ENCODE assay signal across 12 cellular contexts in the genomic region with DNA sequence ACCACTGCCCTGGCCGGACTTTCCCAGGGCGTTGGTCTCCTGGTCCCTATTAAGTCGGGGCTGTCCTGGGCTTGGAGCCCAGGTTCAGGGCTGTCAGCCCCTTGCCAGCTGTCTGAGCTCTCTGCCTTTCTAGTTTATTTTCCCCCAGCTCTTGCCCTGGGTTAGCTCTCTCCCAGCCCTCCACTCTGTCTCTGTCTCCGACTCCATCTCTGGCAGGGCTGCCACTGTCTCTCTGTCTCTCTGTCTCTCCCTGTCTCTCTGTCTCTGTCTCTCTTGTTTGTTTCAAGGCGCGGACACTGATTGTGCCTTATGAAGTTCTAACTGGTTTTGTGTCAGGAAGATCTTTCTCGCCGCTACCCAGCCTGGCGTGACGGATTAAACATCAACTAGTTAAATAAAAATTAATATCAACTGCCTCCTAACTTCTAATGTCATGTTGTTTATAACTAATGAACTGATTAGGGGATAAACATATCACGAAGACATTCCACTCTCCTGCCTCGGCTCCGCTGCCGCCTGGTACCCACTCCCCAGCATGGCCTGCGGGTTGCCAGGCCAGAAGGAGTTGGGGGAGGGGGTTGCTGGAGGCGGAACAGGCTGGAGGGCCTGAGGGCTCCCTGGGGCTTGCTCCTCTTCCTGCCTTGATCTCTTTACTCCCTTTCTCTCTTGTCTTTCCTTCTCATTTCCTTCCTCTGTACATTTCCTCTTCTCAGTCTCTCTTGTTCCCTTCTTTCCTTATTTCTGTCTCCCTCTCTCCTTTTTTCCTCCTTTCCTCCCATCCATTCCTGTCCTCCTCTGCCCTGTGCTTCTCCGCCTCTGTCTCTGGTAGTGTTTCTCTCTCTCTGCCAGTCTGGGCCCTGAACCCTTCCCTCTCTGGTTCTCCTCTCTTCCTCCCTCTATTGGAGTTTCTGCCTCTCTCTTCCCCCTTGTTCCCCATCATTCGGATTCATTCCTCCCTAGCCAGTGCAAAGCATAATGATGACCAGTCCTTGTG. TPM values are rescaled to one million over a fixed set of nuclear protein-coding genes. Genes with fewer than 3 reads are reported as not detected.
DNase-seq lines count a peak whose midpoint lies in the region; ATAC-seq, FAIRE-seq and TF ChIP-seq lines count a peak whose summit lies in the region.
"Had no signal": no experiment of that assay in that cellular context is flagged by ENCODE, and none has a peak within 500 bp of the region (broad histone marks: within the 10 kb centered on the region; RNA-seq: fewer than 3 reads in every experiment).

No MANE protein-coding gene starts in this region.

- no peaks in the 10 kb centered on the region for H3K36me3 ChIP-seq in BLaER1
- no peaks in the 10 kb centered on the region for H3K36me3 ChIP-seq in naive thymus-derived CD4-positive, alpha-beta T cell (ENCODE audit: control insufficient read depth in 2 of 3, insufficient read depth in 3 of 3, low read length in 3 of 3)
- H3K36me3 ChIP-seq in left ventricle myocardium inferior = no peaks in the 10 kb centered on the region
- H3K36me3 ChIP-seq: brain microvascular endothelial cell had no signal

- peaks cover 18% of the 10 kb centered on the region; the same call in 1 of the 2 replicates for H4K20me1 ChIP-seq in BLaER1

- no peak for FAIRE-seq in GM12891 (lab: Jason Lieb, UNC)
- FAIRE-seq: H54 had no signal

- DNase-seq in GM20000 (ENCODE audit: low spot score) (peak; percentile 39), activated B cell treated with CpG ODN at 0.5 μM for 24 hours (no peak), left ventricle myocardium inferior (no peak), Kasumi-1 (lab: John Stamatoyannopoulos, UW) (no peak), GM12891 (ENCODE audit: insufficient read length, low spot score) (no peak), CD1c-positive myeloid dendritic cell (ENCODE audit: extremely low spot score) (no peak)
- DNase-seq in naive thymus-derived CD4-positive, alpha-beta T cell = no peak
- DNase-seq: activated CD8-positive, alpha-beta memory T cell treated with anti-CD3 and anti-CD28 coated beads, Interleukin-2, amount 50 U/mL, for 48 hours; brain microvascular endothelial cell; PC-9 had no signal

- peaks cover 29% of the 10 kb centered on the region for H3K4me1 Mint-ChIP-seq in activated B cell treated with CpG ODN at 0.5 μM for 24 hours
- H3K4me1 Mint-ChIP-seq in naive thymus-derived CD4-positive, alpha-beta T cell = peaks cover 8 to 41% (median 31%) of the 10 kb centered on the region in 7 donors

- CTCF ChIA-PET in activated B cell treated with CpG ODN at 0.5 μM for 24 hours (lab: Charles Lee) = no interaction called here
- CTCF ChIA-PET in naive thymus-derived CD4-positive, alpha-beta T cell (lab: Charles Lee) = no interaction called here

- H3K9me3 Mint-ChIP-seq in activated B cell treated with CpG ODN at 0.5 μM for 24 hours = no peaks in the 10 kb centered on the region
- peaks cover 0 to 3% (median 0%) of the 10 kb centered on the region in 11 donors for H3K9me3 Mint-ChIP-seq in naive thymus-derived CD4-positive, alpha-beta T cell

- ATAC-seq in activated B cell treated with CpG ODN at 0.5 μM for 24 hours (ENCODE audit: low read depth) = no peak
- no peak for ATAC-seq in naive thymus-derived CD4-positive, alpha-beta T cell

- H3K9me3 ChIP-seq in BLaER1 (peaks cover 13% of the 10 kb centered on the region), left ventricle myocardium inferior (replicated peaks) (no peaks in the 10 kb centered on the region)
- no peaks in the 10 kb centered on the region for H3K9me3 ChIP-seq in naive thymus-derived CD4-positive, alpha-beta T cell (ENCODE audit: control insufficient read depth in 2 of 3, low read length in 3 of 3)

- POLR2A ChIA-PET in activated B cell treated with CpG ODN at 0.5 μM for 24 hours (lab: Charles Lee) = interaction anchor here (0.5 kb wide), 1 partner anchor 189 kb away, joined by 4 read pairs; no protein-coding TSS in a partner anchor
- POLR2A ChIA-PET in naive thymus-derived CD4-positive, alpha-beta T cell (lab: Charles Lee) = no interaction called here

- H3K36me3 Mint-ChIP-seq in activated B cell treated with CpG ODN at 0.5 μM for 24 hours (ENCODE audit: low read depth) = no peaks in the 10 kb centered on the region
- H3K36me3 Mint-ChIP-seq in naive thymus-derived CD4-positive, alpha-beta T cell = peaks cover 0 to 8% (median 2%) of the 10 kb centered on the region in 5 donors

- TF ChIP-seq CTCF in GM20000 (IDR thresholded peaks at IDR 0.05; ENCODE audit: extremely low read depth, missing control alignments) (no peak), activated B cell treated with CpG ODN at 0.5 μM for 24 hours (IDR thresholded peaks at IDR 0.05) (no peak), left ventricle myocardium inferior (IDR thresholded peaks at IDR 0.05; ENCODE audit: borderline replicate concordance) (no peak)

- peak overlapping the region; percentile 82 for H3K4me2 ChIP-seq in BLaER1
- H3K4me2 ChIP-seq: PC-9 had no signal

- intact Hi-C loops in activated B cell treated with CpG ODN at 0.5 μM for 24 hours (cut with micrococcal nuclease) (loop anchor here (2.0 to 5.0 kb wide), 2 partner anchors 15 to 75 kb away; no protein-coding TSS in a partner anchor), left ventricle myocardium inferior (cut with micrococcal nuclease) (no loop called here)
- intact Hi-C loops in naive thymus-derived CD4-positive, alpha-beta T cell (cut with micrococcal nuclease) = no loop called here

- H3K27me3 ChIP-seq in BLaER1 = peaks cover 96% of the 10 kb centered on the region
- peaks cover 2 to 16% of the 10 kb centered on the region in 2 donors for H3K27me3 ChIP-seq in naive thymus-derived CD4-positive, alpha-beta T cell (ENCODE audit: control insufficient read depth in 2 of 2, insufficient read depth in 2 of 2, low read length in 2 of 2)
- peaks cover 100% of the 10 kb centered on the region for H3K27me3 ChIP-seq in left ventricle myocardium inferior (ENCODE audit: low read depth)

- peak overlapping the region; percentile 28 for H3K4me3 Mint-ChIP-seq in activated B cell treated with CpG ODN at 0.5 μM for 24 hours
- H3K4me3 Mint-ChIP-seq in naive thymus-derived CD4-positive, alpha-beta T cell = peak overlapping the region in 8 of 10 donors; percentile 29 to 82 (median 62)

- H3K27ac Mint-ChIP-seq in activated B cell treated with CpG ODN at 0.5 μM for 24 hours = no peak overlapping the region
- peak overlapping the region in 1 of 9 donors; percentile 5 for H3K27ac Mint-ChIP-seq in naive thymus-derived CD4-positive, alpha-beta T cell

- no peak overlapping the region for H3K9ac ChIP-seq in BLaER1

- H3K27ac ChIP-seq in BLaER1 (no peak overlapping the region), left ventricle myocardium inferior (replicated peaks) (no peak overlapping the region)
- H3K27ac ChIP-seq in naive thymus-derived CD4-positive, alpha-beta T cell (ENCODE audit: low read depth, low read length) = no peak overlapping the region
- H3K27ac ChIP-seq: brain microvascular endothelial cell, PC-9 had no signal

- H3K4me1 ChIP-seq in BLaER1 = peaks cover 24% of the 10 kb centered on the region
- peaks cover 13 to 18% of the 10 kb centered on the region in 2 donors for H3K4me1 ChIP-seq in naive thymus-derived CD4-positive, alpha-beta T cell (ENCODE audit: control insufficient read depth in 2 of 2, insufficient read depth in 2 of 2, low read length in 2 of 2)
- peaks cover 33% of the 10 kb centered on the region for H3K4me1 ChIP-seq in left ventricle myocardium inferior

- TF ChIP-seq POLR2A in GM12891 (IDR thresholded peaks at IDR 0.05; ENCODE audit: low read depth, low read length) = no peak

- H3K27me3 Mint-ChIP-seq in activated B cell treated with CpG ODN at 0.5 μM for 24 hours = peaks cover 73% of the 10 kb centered on the region
- H3K27me3 Mint-ChIP-seq in naive thymus-derived CD4-positive, alpha-beta T cell = peaks cover 89 to 93% (median 91%) of the 10 kb centered on the region in 5 donors

- H3K4me3 ChIP-seq in BLaER1 (no peak overlapping the region), left ventricle myocardium inferior (no peak overlapping the region)
- H3K4me3 ChIP-seq in naive thymus-derived CD4-positive, alpha-beta T cell (ENCODE audit: low read length) = peak overlapping the region; percentile 20
- H3K4me3 ChIP-seq: PC-9 had no signal

TF ChIP-seq in GM12891, 5 proteins besides CTCF, POLR2A, EP300 and RAD21:
- TF ChIP-seq SPI1 (IDR thresholded peaks at IDR 0.05; ENCODE audit: low read depth, low read length) (no peak), POU2F2 (IDR thresholded peaks at IDR 0.05; ENCODE audit: low read depth, low read length) (no peak), TAF1 (IDR thresholded peaks at IDR 0.05; ENCODE audit: low read depth, low read length) (no peak), POLR2AphosphoS5 (IDR thresholded peaks at IDR 0.05; ENCODE audit: low read depth, low read length) (no peak), PAX5 (IDR thresholded peaks at IDR 0.05; ENCODE audit: insufficient read depth, low read length, severe bottlenecking) (no peak)

RNA-seq across cellular contexts. Expression of a gene that starts 13.5 kb away (rescaled TPM):
- total RNA-seq in activated B cell treated with CpG ODN at 0.5 μM for 24 hours (not detected in 2 replicates), left ventricle myocardium inferior (not detected)
- total RNA-seq in naive thymus-derived CD4-positive, alpha-beta T cell = not detected
- polyA plus RNA-seq in naive thymus-derived CD4-positive, alpha-beta T cell = not detected
- not detected for polyA plus RNA-seq in GM12891 (2012; ENCODE audit: low read depth, missing spikeins)
- total RNA-seq: PC-9 had no signal
